ENCODE assay signal across 1 cellular context in genomic region chr19:1251503-1252220, GRCh38.
TF ChIP-seq lines count a peak whose summit lies in the region.

No MANE protein-coding gene starts in this region.

TF ChIP-seq in HepG2, 621 proteins besides CTCF, POLR2A, EP300 and RAD21 (continued from another document and continues in another):
- TF ChIP-seq DZIP1 (CRISPR knock-in tag; IDR thresholded peaks at IDR 0.05) = no peak
- TF ChIP-seq ZNF720 (CRISPR knock-in tag; IDR thresholded peaks at IDR 0.05) = no peak
- TF ChIP-seq ZNF513 (CRISPR knock-in tag; conservative IDR thresholded peaks at IDR 0.05) = no peak
- TF ChIP-seq ZNF530 (CRISPR knock-in tag; IDR thresholded peaks at IDR 0.05; ENCODE audit: low read depth) = no peak
- TF ChIP-seq KDM4B (CRISPR knock-in tag; IDR thresholded peaks at IDR 0.05) = no peak; the same call in none of the 2 replicates
- TF ChIP-seq ONECUT2 (CRISPR knock-in tag; IDR thresholded peaks at IDR 0.05) = no peak
- no peak for TF ChIP-seq ZNF674 (CRISPR knock-in tag; IDR thresholded peaks at IDR 0.05; ENCODE audit: low read depth)
- no peak for TF ChIP-seq MLX (CRISPR knock-in tag; IDR thresholded peaks at IDR 0.05)
- no peak for TF ChIP-seq PLSCR1 (CRISPR knock-in tag; IDR thresholded peaks at IDR 0.05; ENCODE audit: borderline replicate concordance)
- no peak for TF ChIP-seq ZNF770 (CRISPR knock-in tag; IDR thresholded peaks at IDR 0.05)
- no peak for TF ChIP-seq HOXA9 (CRISPR knock-in tag; IDR thresholded peaks at IDR 0.05; ENCODE audit: borderline replicate concordance)
- TF ChIP-seq ZSCAN9 (CRISPR knock-in tag; IDR thresholded peaks at IDR 0.05; ENCODE audit: borderline replicate concordance) = no peak
- TF ChIP-seq ZBTB46 (CRISPR knock-in tag; IDR thresholded peaks at IDR 0.05; ENCODE audit: borderline replicate concordance) = no peak
- peak; percentile 7; the same call in 1 of the 2 replicates for TF ChIP-seq TBX2 (CRISPR knock-in tag; IDR thresholded peaks at IDR 0.05; ENCODE audit: borderline replicate concordance)
- TF ChIP-seq KLF6 (CRISPR knock-in tag; IDR thresholded peaks at IDR 0.05) = no peak
- TF ChIP-seq FOXA3 (CRISPR knock-in tag; IDR thresholded peaks at IDR 0.05) = no peak
- no peak for TF ChIP-seq ZFP41 (CRISPR knock-in tag; IDR thresholded peaks at IDR 0.05; ENCODE audit: borderline replicate concordance)
- TF ChIP-seq ZNF562 (CRISPR knock-in tag; IDR thresholded peaks at IDR 0.05; ENCODE audit: borderline replicate concordance) = no peak
- TF ChIP-seq ZNF296 (CRISPR knock-in tag; conservative IDR thresholded peaks at IDR 0.05) = no peak
- TF ChIP-seq AGO2 (optimal IDR thresholded peaks at IDR 0.05; ENCODE audit: low read depth, low read length) = peak; percentile 97
- TF ChIP-seq ZFP36L1 (CRISPR knock-in tag; IDR thresholded peaks at IDR 0.05) = no peak
- no peak for TF ChIP-seq ZSCAN20 (CRISPR knock-in tag; IDR thresholded peaks at IDR 0.05; ENCODE audit: borderline replicate concordance)
- no peak for TF ChIP-seq GTF2F1 (IDR thresholded peaks at IDR 0.05; ENCODE audit: low read length)
- TF ChIP-seq NFE2L1 (CRISPR knock-in tag; IDR thresholded peaks at IDR 0.05; ENCODE audit: borderline replicate concordance) = no peak
- TF ChIP-seq CENPBD1 (CRISPR knock-in tag; IDR thresholded peaks at IDR 0.05; ENCODE audit: borderline replicate concordance, low read depth) = no peak
- no peak for TF ChIP-seq MTF2 (CRISPR knock-in tag; IDR thresholded peaks at IDR 0.05; ENCODE audit: borderline replicate concordance)
- no peak for TF ChIP-seq SALL2 (CRISPR knock-in tag; IDR thresholded peaks at IDR 0.05)
- TF ChIP-seq CHCHD3 (CRISPR knock-in tag; IDR thresholded peaks at IDR 0.05) = no peak
- TF ChIP-seq ZFP90 (CRISPR knock-in tag; IDR thresholded peaks at IDR 0.05; ENCODE audit: borderline replicate concordance) = no peak
- no peak for TF ChIP-seq ZNF44 (CRISPR knock-in tag; IDR thresholded peaks at IDR 0.05)
- TF ChIP-seq CERS6 (CRISPR knock-in tag; IDR thresholded peaks at IDR 0.05) = no peak
- no peak for TF ChIP-seq TCF7L2 (IDR thresholded peaks at IDR 0.05; ENCODE audit: low read depth, low read length)
- TF ChIP-seq AKAP8 (CRISPR knock-in tag; IDR thresholded peaks at IDR 0.05) = peak; percentile 73; the same call in 1 of the 2 replicates
- TF ChIP-seq ZNF839 (CRISPR knock-in tag; IDR thresholded peaks at IDR 0.05; ENCODE audit: borderline replicate concordance) = no peak
- TF ChIP-seq IKZF4 (CRISPR knock-in tag; IDR thresholded peaks at IDR 0.05; ENCODE audit: borderline replicate concordance, low read depth, not compliant biosample characterization) = no peak
- TF ChIP-seq SP2 (CRISPR knock-in tag; IDR thresholded peaks at IDR 0.05) = no peak
- no peak for TF ChIP-seq FLYWCH1 (CRISPR knock-in tag; IDR thresholded peaks at IDR 0.05)
- TF ChIP-seq IRF9 (CRISPR knock-in tag; IDR thresholded peaks at IDR 0.05; ENCODE audit: borderline replicate concordance) = no peak; the same call in 1 of the 2 replicates
- TF ChIP-seq ZNF670 (CRISPR knock-in tag; IDR thresholded peaks at IDR 0.05; ENCODE audit: borderline replicate concordance) = no peak
- TF ChIP-seq ZNF687 (CRISPR knock-in tag; IDR thresholded peaks at IDR 0.05) = peak; percentile 57
- TF ChIP-seq ZNF337 (CRISPR knock-in tag; IDR thresholded peaks at IDR 0.05; ENCODE audit: borderline replicate concordance, low read depth) = no peak
- no peak for TF ChIP-seq HHEX (CRISPR knock-in tag; IDR thresholded peaks at IDR 0.05)
- TF ChIP-seq ETS1 (CRISPR knock-in tag; IDR thresholded peaks at IDR 0.05) = peak; percentile 55; the same call in 1 of the 2 replicates
- no peak for TF ChIP-seq TAF15 (IDR thresholded peaks at IDR 0.05; ENCODE audit: low read depth, low read length, poor library complexity, severe bottlenecking)
- no peak for TF ChIP-seq ZBTB1 (CRISPR knock-in tag; IDR thresholded peaks at IDR 0.05; ENCODE audit: borderline replicate concordance)
- TF ChIP-seq KAT2B (IDR thresholded peaks at IDR 0.05; ENCODE audit: borderline replicate concordance, low read depth, low read length) = no peak
- no peak for TF ChIP-seq RARG (CRISPR knock-in tag; IDR thresholded peaks at IDR 0.05; ENCODE audit: low read depth)
